In the genomic region with DNA sequence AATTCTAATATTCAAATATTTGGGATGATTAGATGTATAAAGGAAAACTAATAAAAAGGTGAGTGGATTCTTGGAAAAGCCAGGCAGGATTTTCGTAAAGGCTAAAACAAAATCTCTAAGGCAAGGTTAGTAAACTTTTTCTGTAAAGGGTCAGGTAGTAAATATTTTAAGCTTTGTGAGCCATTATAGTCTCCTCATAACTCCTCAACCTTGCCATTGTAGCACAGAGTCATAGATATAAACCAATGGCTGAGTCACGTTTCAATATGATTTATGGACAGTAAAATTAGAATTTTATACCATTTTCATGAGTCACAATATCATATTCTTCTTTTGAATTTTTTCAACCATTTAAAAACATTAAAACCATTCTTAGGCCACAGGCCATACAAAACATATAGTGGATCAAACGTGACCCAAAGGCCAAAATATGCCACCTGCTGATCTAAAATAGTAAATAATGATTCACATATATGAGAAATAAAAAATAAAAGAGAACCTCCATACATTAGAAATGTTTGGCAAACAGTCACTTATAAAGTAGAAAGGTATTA, we compare ENCODE assay signal across 26 cellular contexts.
"Had no signal": no experiment of that assay in that cellular context is flagged by ENCODE, and none has a peak within 500 bp of the region (broad histone marks: within the 10 kb centered on the region; RNA-seq: fewer than 3 reads in every experiment).

No MANE protein-coding gene starts in this region.

- H3K27me3 ChIP-seq: stomach, suprapubic skin, testis, thyroid gland, tibial artery, tibial nerve, transverse colon, upper lobe of left lung, upper lobe of right lung, uterus, vagina had no signal

- H3K27ac ChIP-seq: stomach, suprapubic skin, testis, thoracic aorta, thyroid gland, tibial artery, tibial nerve, transverse colon, upper lobe of left lung, upper lobe of right lung, uterus, vagina had no signal

- H3K9me3 ChIP-seq: stomach, suprapubic skin, testis, thoracic aorta, thyroid gland, tibial artery, tibial nerve, transverse colon, upper lobe of left lung, upper lobe of right lung, uterus, vagina had no signal

- H3K36me3 ChIP-seq: stomach, suprapubic skin, thoracic aorta, thyroid gland, tibial artery, tibial nerve, transverse colon, upper lobe of left lung, upper lobe of right lung, uterus, vagina had no signal

- ATAC-seq: stimulated activated effector memory CD8-positive, alpha-beta T cell treated with anti-CD3 and anti-CD28 coated beads, Interleukin-12 subunit alpha, Interleukin-12 subunit beta, amount 100 ng/mL, for 72 hours; stimulated activated memory B cell treated with anti-CD40 and anti-IgM and Interleukin-4, amounts not matched to agents 10 μg/mL and 1 μg/mL and 100 μg/mL, for 72 hours; stimulated activated naive B cell treated with anti-CD40 and anti-IgM and Interleukin-4, amounts not matched to agents 10 μg/mL and 1 μg/mL and 100 μg/mL, for 72 hours; stimulated activated naive CD8-positive, alpha-beta T cell treated with anti-CD3 and anti-CD28 coated beads, Interleukin-15, amount 100 ng/mL, for 72 hours; stimulated activated naive CD8-positive, alpha-beta T cell treated with anti-CD3 and anti-CD28 coated beads, Interleukin-15, Interleukin-2, amounts not matched to agents 100 U/mL and 50 U/mL, for 24 hours; upper lobe of right lung had no signal

- DNase-seq: stimulated activated CD4-positive, alpha-beta T cell treated with anti-CD3 and anti-CD28 coated beads, Interleukin-2, amount 100 ng/mL, for 48 hours; stimulated activated CD4-positive, alpha-beta T cell treated with anti-CD3 and anti-CD28 coated beads, Interleukin-4, amount 100 ng/mL, for 1 hour; stimulated activated CD4-positive, alpha-beta T cell treated with anti-CD3 and anti-CD28 coated beads, Interleukin-4, amount 100 ng/mL, for 24 hours; stimulated activated CD4-positive, alpha-beta T cell treated with anti-CD3 and anti-CD28 coated beads, Interleukin-4, amount 100 ng/mL, for 4 hours; stimulated activated CD8-positive, alpha-beta memory T cell treated with anti-CD3 and anti-CD28 coated beads, Interleukin-4, amount 100 ng/mL, for 48 hours; stimulated activated naive B cell treated with anti-CD40 and anti-IgM and Interleukin-4, amounts not matched to agents 10 μg/mL and 1 μg/mL and 100 μg/mL, for 72 hours; stimulated activated naive CD4-positive, alpha-beta T cell; stimulated activated naive CD4-positive, alpha-beta T cell treated with Interleukin-2 at 50 U/mL for 16 hours; stimulated activated naive CD8-positive, alpha-beta T cell treated with anti-CD3 and anti-CD28 coated beads, Interleukin-15, amount 100 ng/mL, for 72 hours; stimulated activated naive CD8-positive, alpha-beta T cell treated with anti-CD3 and anti-CD28 coated beads, Interleukin-15, Interleukin-2, amounts not matched to agents 100 U/mL and 50 U/mL, for 24 hours; stomach; substantia nigra; testis; thyroid gland; tibial artery; transverse colon; trophoblast cell; upper lobe of left lung; upper lobe of right lung; uterus had no signal

- H3K4me1 ChIP-seq: stomach, suprapubic skin, testis, thyroid gland, tibial artery, tibial nerve, transverse colon, upper lobe of left lung, upper lobe of right lung, uterus, vagina had no signal

- H3K4me3 ChIP-seq: stomach, suprapubic skin, testis, thoracic aorta, thyroid gland, tibial artery, tibial nerve, transverse colon, upper lobe of left lung, upper lobe of right lung, uterus, vagina had no signal
